2 cellular contexts compared by ENCODE assay signal in the genomic region with DNA sequence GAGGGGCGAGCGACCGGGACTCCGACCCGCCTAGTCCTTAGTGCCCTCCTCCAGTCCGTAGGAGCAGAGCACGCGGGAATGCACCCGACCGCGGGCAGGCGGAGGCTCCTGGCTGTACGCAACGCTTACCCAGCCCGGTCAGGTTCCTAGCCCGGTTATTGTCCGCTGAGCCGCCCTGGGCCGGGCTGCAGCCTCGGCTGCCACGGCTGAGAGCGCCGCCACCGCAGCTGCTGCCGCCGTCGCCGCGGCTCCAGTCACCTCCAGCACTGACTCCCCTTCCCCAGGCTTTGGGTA.
TF ChIP-seq lines count a peak whose summit lies in the region.

Gene AMER1, minus strand, starts transcription at position 268 of the 294 bp plus-strand sequence. CDS start 12,422 bp downstream, outside the sequence.

TF ChIP-seq in IMR-90, 13 proteins besides CTCF, POLR2A, EP300 and RAD21 (continued from another document):
- TF ChIP-seq USF2 (IDR thresholded peaks at IDR 0.05; ENCODE audit: low read depth, low read length) (no peak), CHD1 (IDR thresholded peaks at IDR 0.05; ENCODE audit: low read depth, low read length) (no peak)
- TF ChIP-seq, protein P1, sequence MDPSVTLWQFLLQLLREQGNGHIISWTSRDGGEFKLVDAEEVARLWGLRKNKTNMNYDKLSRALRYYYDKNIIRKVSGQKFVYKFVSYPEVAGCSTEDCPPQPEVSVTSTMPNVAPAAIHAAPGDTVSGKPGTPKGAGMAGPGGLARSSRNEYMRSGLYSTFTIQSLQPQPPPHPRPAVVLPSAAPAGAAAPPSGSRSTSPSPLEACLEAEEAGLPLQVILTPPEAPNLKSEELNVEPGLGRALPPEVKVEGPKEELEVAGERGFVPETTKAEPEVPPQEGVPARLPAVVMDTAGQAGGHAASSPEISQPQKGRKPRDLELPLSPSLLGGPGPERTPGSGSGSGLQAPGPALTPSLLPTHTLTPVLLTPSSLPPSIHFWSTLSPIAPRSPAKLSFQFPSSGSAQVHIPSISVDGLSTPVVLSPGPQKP (IDR thresholded peaks at IDR 0.05; ENCODE audit: borderline replicate concordance, low read depth, low read length), result no peak

TF ChIP-seq in liver, 16 proteins besides CTCF, POLR2A, EP300 and RAD21 (continued from another document):
- no peak for TF ChIP-seq ZBTB33 (IDR thresholded peaks at IDR 0.05)
- TF ChIP-seq, protein P2, sequence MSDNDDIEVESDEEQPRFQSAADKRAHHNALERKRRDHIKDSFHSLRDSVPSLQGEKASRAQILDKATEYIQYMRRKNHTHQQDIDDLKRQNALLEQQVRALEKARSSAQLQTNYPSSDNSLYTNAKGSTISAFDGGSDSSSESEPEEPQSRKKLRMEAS (IDR thresholded peaks at IDR 0.05), result no peak
- TF ChIP-seq FOXA1 (IDR thresholded peaks at IDR 0.05), result no peak
- TF ChIP-seq, protein P3, sequence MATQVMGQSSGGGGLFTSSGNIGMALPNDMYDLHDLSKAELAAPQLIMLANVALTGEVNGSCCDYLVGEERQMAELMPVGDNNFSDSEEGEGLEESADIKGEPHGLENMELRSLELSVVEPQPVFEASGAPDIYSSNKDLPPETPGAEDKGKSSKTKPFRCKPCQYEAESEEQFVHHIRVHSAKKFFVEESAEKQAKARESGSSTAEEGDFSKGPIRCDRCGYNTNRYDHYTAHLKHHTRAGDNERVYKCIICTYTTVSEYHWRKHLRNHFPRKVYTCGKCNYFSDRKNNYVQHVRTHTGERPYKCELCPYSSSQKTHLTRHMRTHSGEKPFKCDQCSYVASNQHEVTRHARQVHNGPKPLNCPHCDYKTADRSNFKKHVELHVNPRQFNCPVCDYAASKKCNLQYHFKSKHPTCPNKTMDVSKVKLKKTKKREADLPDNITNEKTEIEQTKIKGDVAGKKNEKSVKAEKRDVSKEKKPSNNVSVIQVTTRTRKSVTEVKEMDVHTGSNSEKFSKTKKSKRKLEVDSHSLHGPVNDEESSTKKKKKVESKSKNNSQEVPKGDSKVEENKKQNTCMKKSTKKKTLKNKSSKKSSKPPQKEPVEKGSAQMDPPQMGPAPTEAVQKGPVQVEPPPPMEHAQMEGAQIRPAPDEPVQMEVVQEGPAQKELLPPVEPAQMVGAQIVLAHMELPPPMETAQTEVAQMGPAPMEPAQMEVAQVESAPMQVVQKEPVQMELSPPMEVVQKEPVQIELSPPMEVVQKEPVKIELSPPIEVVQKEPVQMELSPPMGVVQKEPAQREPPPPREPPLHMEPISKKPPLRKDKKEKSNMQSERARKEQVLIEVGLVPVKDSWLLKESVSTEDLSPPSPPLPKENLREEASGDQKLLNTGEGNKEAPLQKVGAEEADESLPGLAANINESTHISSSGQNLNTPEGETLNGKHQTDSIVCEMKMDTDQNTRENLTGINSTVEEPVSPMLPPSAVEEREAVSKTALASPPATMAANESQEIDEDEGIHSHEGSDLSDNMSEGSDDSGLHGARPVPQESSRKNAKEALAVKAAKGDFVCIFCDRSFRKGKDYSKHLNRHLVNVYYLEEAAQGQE (IDR thresholded peaks at IDR 0.05), result no peak
- TF ChIP-seq HNF4A (conservative IDR thresholded peaks at IDR 0.05), result no peak
- no peak for TF ChIP-seq FOXA2 (IDR thresholded peaks at IDR 0.05)
- TF ChIP-seq TAF1 (conservative IDR thresholded peaks at IDR 0.05), result no peak
- no peak for TF ChIP-seq JUND (IDR thresholded peaks at IDR 0.05)
